1 cellular context compared by ENCODE assay signal in the genomic region with DNA sequence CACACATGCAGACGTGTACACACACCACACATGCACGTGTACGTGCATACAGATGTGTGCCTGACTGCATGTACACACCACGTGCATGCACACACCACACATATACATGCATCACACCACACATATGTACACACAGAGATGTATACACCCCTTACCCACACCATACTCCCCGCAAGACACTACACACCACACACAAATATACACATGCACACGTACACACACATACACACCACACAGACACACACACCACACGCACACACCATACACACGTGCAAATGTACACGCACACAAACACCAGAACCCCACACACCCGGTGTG.
TF ChIP-seq lines count a peak whose summit lies in the region.

No MANE protein-coding gene starts in this region.

TF ChIP-seq in IMR-90, 13 proteins besides CTCF, POLR2A, EP300 and RAD21:
- TF ChIP-seq RCOR1 (IDR thresholded peaks at IDR 0.05; ENCODE audit: insufficient replicate concordance, low read length) (no peak), NFE2L2 (IDR thresholded peaks at IDR 0.05; ENCODE audit: low read depth, low read length) (no peak), RFX5 (IDR thresholded peaks at IDR 0.05; ENCODE audit: low read depth, low read length) (no peak), MAZ (IDR thresholded peaks at IDR 0.05; ENCODE audit: borderline replicate concordance, low read depth, low read length) (no peak), BHLHE40 (IDR thresholded peaks at IDR 0.05; ENCODE audit: low read depth, low read length) (no peak), SMC3 (IDR thresholded peaks at IDR 0.05; ENCODE audit: low read depth, low read length) (no peak), CEBPB (IDR thresholded peaks at IDR 0.05; ENCODE audit: low read depth, low read length) (no peak), MAFK (IDR thresholded peaks at IDR 0.05; ENCODE audit: low read depth, low read length) (no peak), ELK1 (IDR thresholded peaks at IDR 0.05; ENCODE audit: borderline replicate concordance, low read depth, low read length) (no peak), FOS (IDR thresholded peaks at IDR 0.05; ENCODE audit: low read depth, low read length) (no peak), CHD1 (IDR thresholded peaks at IDR 0.05; ENCODE audit: low read depth, low read length) (no peak)
